Comparison of ENCODE assay signal across 8 cellular contexts in the genomic region with DNA sequence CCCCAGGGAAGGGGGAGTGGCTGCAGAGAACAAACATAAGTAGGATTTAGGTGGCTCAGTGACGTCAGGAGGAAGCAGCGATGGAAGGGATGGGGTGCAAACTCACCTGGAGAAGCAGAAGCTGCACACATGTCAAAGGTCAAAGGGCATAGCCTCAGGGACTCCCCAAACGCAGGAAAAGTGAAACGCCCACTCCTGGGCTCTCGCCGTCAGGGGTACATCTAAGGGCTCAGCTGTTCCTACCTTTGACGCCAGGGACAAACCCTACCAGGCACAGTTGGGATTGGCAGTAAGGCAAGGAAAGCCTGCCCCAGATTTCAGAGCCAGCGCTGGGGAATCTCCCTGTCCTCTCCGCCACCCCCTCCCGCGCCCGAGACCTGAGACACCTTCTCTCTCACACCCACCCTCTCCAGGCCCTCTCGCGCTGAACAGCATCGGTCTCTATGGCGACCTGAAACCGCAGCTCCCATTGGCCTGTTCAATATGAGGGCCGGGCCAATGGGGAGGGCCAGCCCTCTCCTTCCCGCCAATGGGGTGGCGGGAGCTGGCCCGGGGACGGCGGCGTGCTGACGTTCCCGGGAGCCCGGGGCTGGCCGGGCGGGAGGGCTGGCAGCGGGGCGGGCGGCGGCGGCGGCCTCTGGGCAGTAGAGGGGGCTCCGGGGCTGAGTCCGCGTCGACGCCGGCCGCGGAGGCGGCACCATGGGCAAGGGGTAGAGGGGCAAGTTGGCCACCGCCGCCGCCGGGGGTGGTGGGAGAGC. TPM values are rescaled to one million over a fixed set of nuclear protein-coding genes. Genes with fewer than 3 reads are reported as not detected.
DNase-seq lines count a peak whose midpoint lies in the region; ATAC-seq and TF ChIP-seq lines count a peak whose summit lies in the region.

A gene (minus strand): TSS at position 445 of the 758 bp plus-strand sequence. CDS start 314 bp downstream, at position 131.
A gene with protein sequence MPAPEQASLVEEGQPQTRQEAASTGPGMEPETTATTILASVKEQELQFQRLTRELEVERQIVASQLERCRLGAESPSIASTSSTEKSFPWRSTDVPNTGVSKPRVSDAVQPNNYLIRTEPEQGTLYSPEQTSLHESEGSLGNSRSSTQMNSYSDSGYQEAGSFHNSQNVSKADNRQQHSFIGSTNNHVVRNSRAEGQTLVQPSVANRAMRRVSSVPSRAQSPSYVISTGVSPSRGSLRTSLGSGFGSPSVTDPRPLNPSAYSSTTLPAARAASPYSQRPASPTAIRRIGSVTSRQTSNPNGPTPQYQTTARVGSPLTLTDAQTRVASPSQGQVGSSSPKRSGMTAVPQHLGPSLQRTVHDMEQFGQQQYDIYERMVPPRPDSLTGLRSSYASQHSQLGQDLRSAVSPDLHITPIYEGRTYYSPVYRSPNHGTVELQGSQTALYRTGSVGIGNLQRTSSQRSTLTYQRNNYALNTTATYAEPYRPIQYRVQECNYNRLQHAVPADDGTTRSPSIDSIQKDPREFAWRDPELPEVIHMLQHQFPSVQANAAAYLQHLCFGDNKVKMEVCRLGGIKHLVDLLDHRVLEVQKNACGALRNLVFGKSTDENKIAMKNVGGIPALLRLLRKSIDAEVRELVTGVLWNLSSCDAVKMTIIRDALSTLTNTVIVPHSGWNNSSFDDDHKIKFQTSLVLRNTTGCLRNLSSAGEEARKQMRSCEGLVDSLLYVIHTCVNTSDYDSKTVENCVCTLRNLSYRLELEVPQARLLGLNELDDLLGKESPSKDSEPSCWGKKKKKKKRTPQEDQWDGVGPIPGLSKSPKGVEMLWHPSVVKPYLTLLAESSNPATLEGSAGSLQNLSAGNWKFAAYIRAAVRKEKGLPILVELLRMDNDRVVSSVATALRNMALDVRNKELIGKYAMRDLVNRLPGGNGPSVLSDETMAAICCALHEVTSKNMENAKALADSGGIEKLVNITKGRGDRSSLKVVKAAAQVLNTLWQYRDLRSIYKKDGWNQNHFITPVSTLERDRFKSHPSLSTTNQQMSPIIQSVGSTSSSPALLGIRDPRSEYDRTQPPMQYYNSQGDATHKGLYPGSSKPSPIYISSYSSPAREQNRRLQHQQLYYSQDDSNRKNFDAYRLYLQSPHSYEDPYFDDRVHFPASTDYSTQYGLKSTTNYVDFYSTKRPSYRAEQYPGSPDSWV (plus strand): TSS at position 644 of the 758 bp plus-strand sequence. CDS start 76,233 bp downstream, outside the sequence.

- H3K27ac ChIP-seq in OCI-LY3 (ENCODE audit: low read length) (peak within 1 kb of the TSS; percentile 34), epithelial cell of prostate (peak within 1 kb of the TSS; percentile 90)

- H3K9me3 ChIP-seq in OCI-LY3 (ENCODE audit: insufficient read depth, low read length) (no peaks in the 10 kb centered on the region), mucosa of descending colon (no peaks in the 10 kb centered on the region)

- H2AFZ ChIP-seq in OCI-LY3 (ENCODE audit: low read depth, low read length): peak within 1 kb of the TSS; percentile 90

- TF ChIP-seq CTCF in OCI-LY3 (IDR thresholded peaks at IDR 0.05; ENCODE audit: low read depth, low read length): no peak
- TF ChIP-seq CTCF in mucosa of descending colon (IDR thresholded peaks at IDR 0.05): no peak

- intact Hi-C loops in mucosa of descending colon (cut with DNase I, micrococcal nuclease): loop anchor here in 1 of 2 donors (10.0 kb wide), 1 partner anchor 288 kb away; no protein-coding TSS in a partner anchor

- peaks cover 33% of the 10 kb centered on the region for H4K20me1 ChIP-seq in OCI-LY3 (ENCODE audit: insufficient read depth, low read length)

- ATAC-seq in GM21528 (IDR thresholded peaks at IDR 0.05; ENCODE audit: low FRiP score, unreplicated experiment) (peak; percentile 95), mucosa of descending colon (peak; percentile 90)

- H3K36me3 ChIP-seq in OCI-LY3 (replicated peaks; ENCODE audit: low read depth, low read length): no peaks in the 10 kb centered on the region
- H3K36me3 ChIP-seq in mucosa of descending colon (ENCODE audit: low read depth): no peaks in the 10 kb centered on the region

- H3K27me3 ChIP-seq in OCI-LY3 (ENCODE audit: low read depth, low read length): peaks cover 7% of the 10 kb centered on the region; the same call in 1 of the 2 replicates

- H3K4me3 ChIP-seq in OCI-LY3 (ENCODE audit: low read length): peak within 1 kb of the TSS; percentile 93
- peak within 1 kb of the TSS; percentile 87 for H3K4me3 ChIP-seq in mucosa of descending colon

- peak within 1 kb of the TSS; percentile 80 for H3K9ac ChIP-seq in OCI-LY3 (ENCODE audit: low read length)

- peaks cover 45% of the 10 kb centered on the region for H3K79me2 ChIP-seq in OCI-LY3 (ENCODE audit: low read length)

- peak within 1 kb of the TSS; percentile 91 for H3K4me2 ChIP-seq in OCI-LY3 (ENCODE audit: low read length)

- peaks cover 39% of the 10 kb centered on the region for H3K4me1 ChIP-seq in OCI-LY3 (ENCODE audit: low read length)
- peaks cover 12% of the 10 kb centered on the region for H3K4me1 ChIP-seq in mucosa of descending colon (ENCODE audit: low read depth)

- DNase-seq in DMS 273 treated with DMSO at 0.1 percent for 48 hours (lab: John Stamatoyannopoulos, UW) (peak; percentile 82), HuH-7 (ENCODE audit: low spot score) (peak; percentile 90), activated T-cell treated with anti-CD3 and anti-CD28 coated beads for 48 hours (ENCODE audit: low read depth) (peak; percentile 83), epithelial cell of prostate (ENCODE audit: low read depth, low spot score) (peak; percentile 60), mucosa of descending colon (peak; percentile 89 to 92 (median 91))
- DNase-seq in stimulated activated CD8-positive, alpha-beta memory T cell treated with anti-CD3 and anti-CD28 coated beads, Interleukin-2, amount 100 ng/mL, for 48 hours (ENCODE audit: low read depth in 2 of 2): peak; percentile 79

RNA-seq across cellular contexts. Expression of the first gene that starts in this region (rescaled TPM):
- total RNA-seq in mucosa of descending colon: under 1 TPM in 2 of 3 donors, not detected in 1; 0.20 to 0.38 TPM

RNA-seq across cellular contexts. Expression of the second gene that starts in this region (rescaled TPM):
- total RNA-seq in mucosa of descending colon: 10 to 100 TPM; 41.6 to 59.1 (median 51.1) TPM

Comparison
In these comparisons a context has a peak if more than half of its experiments do, and no peak if none do; other contexts are left out.
1. Peak in every context shown above with its lines: DNase-seq, ATAC-seq, H3K4me3 ChIP-seq and H3K27ac ChIP-seq.